ENCODE assay signal across 8 cellular contexts in the genomic region with DNA sequence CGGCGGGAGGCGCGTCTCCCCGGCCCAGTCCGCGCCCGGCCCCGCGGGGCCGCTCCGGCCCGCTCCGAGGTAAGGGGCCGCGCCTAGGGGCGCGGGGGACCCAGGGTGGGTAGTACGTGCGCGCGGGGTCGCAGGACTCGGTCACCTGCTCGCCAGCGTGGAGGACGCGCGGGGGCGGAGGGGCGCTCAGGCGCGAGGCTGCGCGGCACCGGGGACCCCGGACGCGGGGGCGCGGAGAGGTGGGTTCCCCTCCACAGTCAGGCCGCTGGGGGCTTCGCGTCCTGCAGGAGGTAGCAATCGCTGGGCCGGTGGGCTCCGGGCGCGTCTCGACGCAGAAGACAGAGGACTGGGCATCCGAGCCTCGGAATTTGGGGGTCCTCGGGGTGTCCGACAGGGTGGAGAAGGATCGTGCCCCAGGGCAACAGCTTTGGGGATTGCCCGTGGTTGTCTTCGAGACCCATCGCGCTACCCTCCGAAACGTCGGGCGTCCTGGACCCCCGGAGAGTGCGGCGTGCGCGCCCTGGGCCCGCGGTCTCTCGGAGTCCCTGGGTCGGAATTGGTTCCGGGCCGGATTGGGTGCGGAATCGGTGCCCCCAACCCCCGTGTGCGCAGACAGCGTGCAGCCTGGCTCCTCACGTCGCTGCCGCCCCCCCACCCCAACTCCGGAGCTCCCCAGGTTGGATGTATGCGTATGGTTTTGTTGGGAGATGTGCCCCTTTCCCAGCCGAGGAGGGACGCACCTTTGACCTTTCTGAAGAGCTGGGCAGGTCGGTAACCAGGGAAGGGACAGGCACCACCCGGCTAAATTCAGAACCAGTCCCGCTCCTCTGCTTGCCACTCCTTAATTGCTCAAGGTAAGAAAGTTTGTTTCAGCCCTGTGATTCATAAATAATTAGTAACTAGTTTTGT.
A peak's percentile ranks its signal among the peaks of the same experiment; 100 is the strongest.
DNase-seq lines count a peak whose midpoint lies in the region; ATAC-seq lines count a peak whose summit lies in the region.

No MANE protein-coding gene starts in this region.

- H3K4me3 Mint-ChIP-seq in activated naive CD8-positive, alpha-beta T cell treated with anti-CD3 and anti-CD28 coated beads, Interleukin-2, amount 50 U/mL, for 24 hours, result peak overlapping the region; percentile 70

- H3K9ac ChIP-seq in HUES48 (ENCODE audit: low read depth, low read length) (no peak overlapping the region), iPS-18a (ENCODE audit: low read length) (no peak overlapping the region)

- H3K36me3 ChIP-seq in HUES48 (ENCODE audit: control insufficient read depth, insufficient read depth, low read length) (no peaks in the 10 kb centered on the region), iPS-18a (ENCODE audit: control insufficient read depth, low read depth, low read length) (no peaks in the 10 kb centered on the region)

- no peaks in the 10 kb centered on the region for H3K36me3 Mint-ChIP-seq in activated naive CD8-positive, alpha-beta T cell treated with anti-CD3 and anti-CD28 coated beads, Interleukin-2, amount 50 U/mL, for 24 hours (ENCODE audit: low read depth)

- peaks cover 33% of the 10 kb centered on the region for H3K27me3 Mint-ChIP-seq in activated naive CD8-positive, alpha-beta T cell treated with anti-CD3 and anti-CD28 coated beads, Interleukin-2, amount 50 U/mL, for 24 hours

- H3K4me1 Mint-ChIP-seq in activated naive CD8-positive, alpha-beta T cell treated with anti-CD3 and anti-CD28 coated beads, Interleukin-2, amount 50 U/mL, for 24 hours, result peaks cover 15% of the 10 kb centered on the region

- H3K4me3 ChIP-seq in HUES48 (ENCODE audit: low read depth, low read length) (peak overlapping the region; percentile 65), iPS-18a (ENCODE audit: low read length) (peak overlapping the region; percentile 59)

- H3K4me1 ChIP-seq in HUES48 (ENCODE audit: control insufficient read depth, insufficient read depth, low read length), result peaks cover 12% of the 10 kb centered on the region
- peaks cover 13% of the 10 kb centered on the region for H3K4me1 ChIP-seq in iPS-18a (ENCODE audit: control insufficient read depth, low read depth, low read length)

- no peak overlapping the region for H3K27ac Mint-ChIP-seq in activated naive CD8-positive, alpha-beta T cell treated with anti-CD3 and anti-CD28 coated beads, Interleukin-2, amount 50 U/mL, for 24 hours

- peak; percentile 25 for DNase-seq in activated naive CD8-positive, alpha-beta T cell treated with anti-CD3 and anti-CD28 coated beads, Interleukin-2, amount 50 U/mL, for 24 hours
- peak; percentile 13 to 16 for DNase-seq in stimulated activated CD4-positive, alpha-beta T cell treated with anti-CD3 and anti-CD28 coated beads, Interleukin-4, amount 100 ng/mL, for 4 hours
- no peak for DNase-seq in 8988T

- no peaks in the 10 kb centered on the region for H3K9me3 Mint-ChIP-seq in activated naive CD8-positive, alpha-beta T cell treated with anti-CD3 and anti-CD28 coated beads, Interleukin-2, amount 50 U/mL, for 24 hours

- ATAC-seq in activated naive CD8-positive, alpha-beta T cell treated with anti-CD3 and anti-CD28 coated beads, Interleukin-2, amount 50 U/mL, for 24 hours, result no peak
- ATAC-seq in HG03196 (IDR thresholded peaks at IDR 0.05; ENCODE audit: unreplicated experiment) (no peak), HG02759 (IDR thresholded peaks at IDR 0.05; ENCODE audit: unreplicated experiment) (no peak), GM21515 (IDR thresholded peaks at IDR 0.05; ENCODE audit: unreplicated experiment) (no peak)

- peaks cover 57% of the 10 kb centered on the region for H3K27me3 ChIP-seq in HUES48 (ENCODE audit: control insufficient read depth, insufficient read depth, low read length)
- peaks cover 76% of the 10 kb centered on the region for H3K27me3 ChIP-seq in iPS-18a (ENCODE audit: control insufficient read depth, insufficient read depth, low read length)

- H3K27ac ChIP-seq in HUES48 (ENCODE audit: low read depth, low read length) (no peak overlapping the region), iPS-18a (ENCODE audit: low read length) (no peak overlapping the region)

- H3K9me3 ChIP-seq in HUES48 (ENCODE audit: control insufficient read depth, insufficient read depth, low read length) (no peaks in the 10 kb centered on the region), iPS-18a (ENCODE audit: control insufficient read depth, low read depth, low read length) (no peaks in the 10 kb centered on the region)
